In the genomic region with DNA sequence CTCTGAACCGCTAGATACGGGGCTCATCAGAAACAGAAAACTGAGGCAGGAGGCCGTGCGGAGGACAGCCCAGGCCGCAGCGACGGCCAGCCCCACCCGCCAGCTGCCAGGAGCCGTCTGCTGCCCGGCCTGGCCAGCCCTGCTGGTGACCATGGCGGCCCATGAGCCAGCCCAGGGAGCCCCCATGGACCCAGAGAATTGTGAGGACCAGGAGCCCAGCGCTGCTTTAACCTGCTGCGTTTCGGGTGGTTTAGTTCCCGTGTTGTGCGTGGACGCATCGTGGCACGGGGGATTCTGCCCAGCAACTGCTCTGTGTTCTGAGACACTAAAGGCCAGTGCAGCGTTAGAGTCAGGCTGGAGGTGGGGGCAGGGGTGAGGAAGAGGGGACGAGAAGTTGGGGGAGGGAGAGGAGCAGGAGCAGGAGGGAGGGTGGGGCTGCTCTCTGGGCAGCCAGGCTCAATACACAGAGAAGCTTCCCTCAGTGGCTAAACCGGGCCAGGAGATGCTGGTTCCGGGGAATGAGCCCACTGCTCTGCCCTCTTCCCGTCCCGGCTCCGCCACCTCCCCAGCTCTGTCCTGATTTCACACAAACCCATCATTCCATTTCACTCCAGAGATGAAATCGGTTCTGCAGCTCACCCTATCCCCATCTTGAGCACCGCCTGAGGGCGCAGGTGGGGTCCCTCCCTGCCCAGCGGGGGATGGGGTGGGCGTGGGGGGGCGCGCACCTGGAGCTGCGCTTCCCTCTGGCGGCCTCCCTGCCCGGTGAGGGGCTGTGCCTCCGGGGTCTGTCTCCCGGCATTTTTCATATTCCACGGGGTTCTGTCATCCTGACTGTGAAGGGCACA, we compare ENCODE assay signal across 8 cellular contexts. TPM values are rescaled to one million over a fixed set of nuclear protein-coding genes. Genes with fewer than 3 reads are reported as not detected.
DNase-seq lines count a peak whose midpoint lies in the region; ATAC-seq and TF ChIP-seq lines count a peak whose summit lies in the region.

No MANE protein-coding gene starts in this region.

- H3K9ac ChIP-seq in iPS-18a (ENCODE audit: low read length) = no peak overlapping the region

- intact Hi-C loops in activated T-helper 2 cell treated with anti-CD3 and anti-CD28 coated beads, Interferon-gamma antibody, Interleukin-2, Interleukin-4, amounts not matched to agents 10 μg/mL and 5 μg/mL and 100 μg/mL, durations not matched to agents 14 hours and 24 hours and 36 hours (cut with micrococcal nuclease) = loop anchor here (1.0 to 10.0 kb wide), 3 partner anchors 44 to 306 kb away; partner anchors contain the start of genes DDX51, FBRSL1 and NOC4L
- intact Hi-C loops in lower leg skin (cut with DNase I; ENCODE audit: low total_unique reads) = no loop called here

- peaks cover 27% of the 10 kb centered on the region for H3K4me1 Mint-ChIP-seq in activated T-helper 2 cell treated with anti-CD3 and anti-CD28 coated beads, Interferon-gamma antibody, Interleukin-2, Interleukin-4, amounts not matched to agents 10 μg/mL and 5 μg/mL and 100 μg/mL, durations not matched to agents 14 hours and 24 hours and 36 hours (ENCODE audit: low read depth)
- peaks cover 59% of the 10 kb centered on the region for H3K4me1 Mint-ChIP-seq in stimulated activated naive CD8-positive, alpha-beta T cell treated with anti-CD3 and anti-CD28 coated beads, Interleukin-15, amount 100 ng/mL, for 72 hours

- peaks cover 4% of the 10 kb centered on the region for H3K9me3 ChIP-seq in iPS-18a (ENCODE audit: control insufficient read depth, low read depth, low read length)

- H3K9me3 Mint-ChIP-seq in activated T-helper 2 cell treated with anti-CD3 and anti-CD28 coated beads, Interferon-gamma antibody, Interleukin-2, Interleukin-4, amounts not matched to agents 10 μg/mL and 5 μg/mL and 100 μg/mL, durations not matched to agents 14 hours and 24 hours and 36 hours = peaks cover 6% of the 10 kb centered on the region
- peaks cover 6 to 11% of the 10 kb centered on the region in 2 donors for H3K9me3 Mint-ChIP-seq in stimulated activated naive CD8-positive, alpha-beta T cell treated with anti-CD3 and anti-CD28 coated beads, Interleukin-15, amount 100 ng/mL, for 72 hours

- TF ChIP-seq CTCF in HL-60 (IDR thresholded peaks at IDR 0.05; ENCODE audit: insufficient read depth, low read length) (no peak), lower leg skin (IDR thresholded peaks at IDR 0.05) (no peak)

- TF ChIP-seq POLR2A in lower leg skin (IDR thresholded peaks at IDR 0.05) = no peak

- peaks cover 6% of the 10 kb centered on the region for H3K36me3 Mint-ChIP-seq in activated T-helper 2 cell treated with anti-CD3 and anti-CD28 coated beads, Interferon-gamma antibody, Interleukin-2, Interleukin-4, amounts not matched to agents 10 μg/mL and 5 μg/mL and 100 μg/mL, durations not matched to agents 14 hours and 24 hours and 36 hours (ENCODE audit: low read depth)

- DNase-seq in HL-60 (ENCODE audit: low read depth in 1 of 2, low spot score in 1 of 2) (no peak), lower leg skin (ENCODE audit: low spot score in 2 of 2) (no peak)
- DNase-seq in activated T-helper 2 cell treated with anti-CD3 and anti-CD28 coated beads, Interferon-gamma antibody, Interleukin-2, Interleukin-4, amounts not matched to agents 10 μg/mL and 5 μg/mL and 100 μg/mL, durations not matched to agents 14 hours and 24 hours and 36 hours (ENCODE audit: low spot score) = no peak
- DNase-seq in stimulated activated naive CD8-positive, alpha-beta T cell treated with anti-CD3 and anti-CD28 coated beads, Interleukin-15, amount 100 ng/mL, for 72 hours = no peak

- no peak overlapping the region for H3K27ac ChIP-seq in HL-60 (replicated peaks)
- no peak overlapping the region for H3K27ac ChIP-seq in iPS-18a (ENCODE audit: low read length)

- peak overlapping the region; percentile 93 for H3K4me3 Mint-ChIP-seq in activated T-helper 2 cell treated with anti-CD3 and anti-CD28 coated beads, Interferon-gamma antibody, Interleukin-2, Interleukin-4, amounts not matched to agents 10 μg/mL and 5 μg/mL and 100 μg/mL, durations not matched to agents 14 hours and 24 hours and 36 hours (ENCODE audit: low read depth)
- peak overlapping the region; percentile 85 to 89 for H3K4me3 Mint-ChIP-seq in stimulated activated naive CD8-positive, alpha-beta T cell treated with anti-CD3 and anti-CD28 coated beads, Interleukin-15, amount 100 ng/mL, for 72 hours

- H3K27me3 ChIP-seq in HL-60 (ENCODE audit: insufficient read depth, poor library complexity, severe bottlenecking) (peaks cover 27% of the 10 kb centered on the region), iPS-18a (ENCODE audit: control insufficient read depth, insufficient read depth, low read length) (peaks cover 99% of the 10 kb centered on the region)

- H3K4me3 ChIP-seq in HL-60 (replicated peaks; ENCODE audit: insufficient read depth, low read length) = peak overlapping the region; percentile 31
- peak overlapping the region; percentile 53 for H3K4me3 ChIP-seq in iPS-18a (ENCODE audit: low read length)
- no peak overlapping the region for H3K4me3 ChIP-seq in lower leg skin (ENCODE audit: low read depth, poor library complexity, severe bottlenecking)

- H3K27me3 Mint-ChIP-seq in activated T-helper 2 cell treated with anti-CD3 and anti-CD28 coated beads, Interferon-gamma antibody, Interleukin-2, Interleukin-4, amounts not matched to agents 10 μg/mL and 5 μg/mL and 100 μg/mL, durations not matched to agents 14 hours and 24 hours and 36 hours (ENCODE audit: low read depth) = peaks cover 12% of the 10 kb centered on the region
- no peaks in the 10 kb centered on the region for H3K27me3 Mint-ChIP-seq in stimulated activated naive CD8-positive, alpha-beta T cell treated with anti-CD3 and anti-CD28 coated beads, Interleukin-15, amount 100 ng/mL, for 72 hours

- peaks cover 5% of the 10 kb centered on the region for H3K4me1 ChIP-seq in iPS-18a (ENCODE audit: control insufficient read depth, low read depth, low read length)

- 52 to 54% methylated on average over 33 to 39 of the region's 39 CpGs for WGBS in lower leg skin, 2 donors

- no peaks in the 10 kb centered on the region for H3K36me3 ChIP-seq in iPS-18a (ENCODE audit: control insufficient read depth, low read depth, low read length)

- ATAC-seq in stimulated activated naive CD8-positive, alpha-beta T cell treated with anti-CD3 and anti-CD28 coated beads, Interleukin-15, amount 100 ng/mL, for 72 hours = no peak
- ATAC-seq in HG03095 (IDR thresholded peaks at IDR 0.05; ENCODE audit: unreplicated experiment) (no peak), HG02678 (IDR thresholded peaks at IDR 0.05; ENCODE audit: unreplicated experiment) (no peak), GM19328 (IDR thresholded peaks at IDR 0.05; ENCODE audit: unreplicated experiment) (no peak)

- H3K27ac Mint-ChIP-seq in activated T-helper 2 cell treated with anti-CD3 and anti-CD28 coated beads, Interferon-gamma antibody, Interleukin-2, Interleukin-4, amounts not matched to agents 10 μg/mL and 5 μg/mL and 100 μg/mL, durations not matched to agents 14 hours and 24 hours and 36 hours = peak overlapping the region; percentile 82
- H3K27ac Mint-ChIP-seq in stimulated activated naive CD8-positive, alpha-beta T cell treated with anti-CD3 and anti-CD28 coated beads, Interleukin-15, amount 100 ng/mL, for 72 hours = no peak overlapping the region

RNA-seq across cellular contexts. Expression of gene NOC4L, which starts 44.4 kb away (rescaled TPM):
- total RNA-seq in activated T-helper 2 cell treated with anti-CD3 and anti-CD28 coated beads, Interferon-gamma antibody, Interleukin-2, Interleukin-4, amounts not matched to agents 10 μg/mL and 5 μg/mL and 100 μg/mL, durations not matched to agents 14 hours and 24 hours and 36 hours = 39.3 and 39.8 TPM in 2 replicates
- 10 to 100 TPM in 3 of 4 donors, 1 to 10 TPM in 1; 7.3 to 17.7 (median 14.1) TPM for total RNA-seq in lower leg skin

RNA-seq across cellular contexts. Expression of gene DDX51, which starts 44.6 kb away (rescaled TPM):
- 36.7 and 37.6 TPM in 2 replicates for total RNA-seq in activated T-helper 2 cell treated with anti-CD3 and anti-CD28 coated beads, Interferon-gamma antibody, Interleukin-2, Interleukin-4, amounts not matched to agents 10 μg/mL and 5 μg/mL and 100 μg/mL, durations not matched to agents 14 hours and 24 hours and 36 hours
- 10 to 100 TPM; 11.1 to 31.8 (median 19.2) TPM for total RNA-seq in lower leg skin
